In genomic region chr2:69789762-69790600, GRCh38 we compare ENCODE assay signal across 8 cellular contexts. TPM values are rescaled to one million over a fixed set of nuclear protein-coding genes. Genes with fewer than 3 reads are reported as not detected.
DNase-seq lines count a peak whose midpoint lies in the region; ATAC-seq, FAIRE-seq and TF ChIP-seq lines count a peak whose summit lies in the region.

No MANE protein-coding gene starts in this region.

- peak overlapping the region; percentile 77 for H3K4me2 ChIP-seq in GM12878 (ENCODE audit: control insufficient read depth, insufficient read depth)

- H3K36me3 ChIP-seq in GM12878 (ENCODE audit: control insufficient read depth in 2 of 2, insufficient read depth in 2 of 2, low read length in 1 of 2) (peaks cover 2 to 3% of the 10 kb centered on the region in 2 experiments; a peak in 1 of 4 replicates), muscle layer of duodenum (ENCODE audit: control insufficient read depth in 1 of 2, insufficient read depth in 2 of 2, low read length in 2 of 2) (peaks cover 11 to 15% of the 10 kb centered on the region in 2 donors)

- CTCF ChIA-PET in GM12878 (lab: Yijun Ruan, JAX) = interaction anchor here (0.9 to 3.5 kb wide), 19 partner anchors 9 to 124 kb away, joined by 3 to 31 read pairs (median 6); partner anchors contain the start of gene MXD1
- CTCF ChIA-PET in activated naive CD4-positive, alpha-beta T cell treated with anti-CD3 and anti-CD28 coated beads, Interleukin-2, amount 10 ng/mL, durations not matched to agents 7 days and 5 days (lab: Charles Lee) = interaction anchor here (1.8 kb wide), 1 partner anchor 65 kb away, joined by 6 read pairs; no protein-coding TSS in a partner anchor

- RAD21 ChIA-PET in GM12878 (lab: Charles Lee; ENCODE audit: unreplicated experiment) = interaction anchor here (0.8 to 4.8 kb wide), 20 partner anchors 9 to 353 kb away, joined by 3 to 88 read pairs (median 8); partner anchors contain the start of genes ANXA4 and NFU1

- H3K4me3 ChIP-seq in GM12878 (peak overlapping the region; percentile 54), muscle layer of duodenum (ENCODE audit: low read depth in 1 of 2, low read length in 2 of 2) (peak overlapping the region; percentile 7 to 30)

- 2% methylated on average over 7 of the region's 7 CpGs for WGBS in GM12878 (ENCODE audit: insufficient coverage, insufficient replicate concordance, low lambda C conversion rate, missing lambda C conversion rate)

- BruUV-seq in GM12878 (replicated peaks; lab: Mats Ljungman, UMichigan) = no TSS peak

- POLR2A ChIA-PET in GM12878 (lab: Charles Lee) = interaction anchor here (0.6 to 3.6 kb wide), 20 partner anchors 9 to 369 kb away, joined by 3 to 40 read pairs (median 6); partner anchors contain the start of gene ANXA4

- peak in 1 of 2 experiments; percentile 17; a peak in 1 of 4 replicates for TF ChIP-seq EP300 in GM12878 (IDR thresholded peaks at IDR 0.05; ENCODE audit: borderline replicate concordance in 1 of 2, control insufficient read depth in 1 of 2, low read depth in 2 of 2, low read length in 2 of 2)

- no peak for TF ChIP-seq CTCF in GM12878 (IDR thresholded peaks at IDR 0.05 in 2 of 3, conservative IDR thresholded peaks at IDR 0.05 in 1 of 3; ENCODE audit: control insufficient read depth in 2 of 3, extremely low read depth in 1 of 3, insufficient read depth in 1 of 3, low read depth in 3 of 3, low read length in 3 of 3)

- intact Hi-C loops in GM12878 (cut with micrococcal nuclease; ENCODE audit: unreplicated experiment) = no loop called here

- H3K9me3 ChIP-seq in GM12878 (replicated peaks; ENCODE audit: control insufficient read depth, insufficient read depth, low read length) (no peaks in the 10 kb centered on the region; the same call in 2 of the 3 replicates), muscle layer of duodenum (ENCODE audit: control insufficient read depth in 1 of 2, low read length in 2 of 2) (no peaks in the 10 kb centered on the region)

- peaks cover 14% of the 10 kb centered on the region for H3K4me1 Mint-ChIP-seq in activated naive CD4-positive, alpha-beta T cell treated with anti-CD3 and anti-CD28 coated beads, Interleukin-2, amount 10 ng/mL, durations not matched to agents 7 days and 5 days

- in situ Hi-C loops in GM12878 (cut with MboI) = no loop called here

- H3K4me3 Mint-ChIP-seq in activated naive CD4-positive, alpha-beta T cell treated with anti-CD3 and anti-CD28 coated beads, Interleukin-2, amount 10 ng/mL, durations not matched to agents 7 days and 5 days = no peak overlapping the region

- no peak for DNase-seq in GM12878 (ENCODE audit: low read depth, low spot score)
- no peak for DNase-seq in SW 1271 (lab: John Stamatoyannopoulos, UW)
- no peak for DNase-seq in amniotic stem cell (lab: John Stamatoyannopoulos, UW)
- no peak for DNase-seq in dermis blood vessel endothelial cell
- DNase-seq in activated naive CD4-positive, alpha-beta T cell treated with anti-CD3 and anti-CD28 coated beads, Interleukin-2, amount 10 ng/mL, durations not matched to agents 7 days and 5 days = no peak

- H3K9me3 Mint-ChIP-seq in activated naive CD4-positive, alpha-beta T cell treated with anti-CD3 and anti-CD28 coated beads, Interleukin-2, amount 10 ng/mL, durations not matched to agents 7 days and 5 days = no peaks in the 10 kb centered on the region

- H3K27ac Mint-ChIP-seq in activated naive CD4-positive, alpha-beta T cell treated with anti-CD3 and anti-CD28 coated beads, Interleukin-2, amount 10 ng/mL, durations not matched to agents 7 days and 5 days = no peak overlapping the region

- H3K27ac ChIP-seq in GM12878 (ENCODE audit: control insufficient read depth, insufficient read depth) (peak overlapping the region; percentile 92), muscle layer of duodenum (ENCODE audit: low read length) (peak overlapping the region; percentile 76)

- peaks cover 17% of the 10 kb centered on the region for H3K36me3 Mint-ChIP-seq in activated naive CD4-positive, alpha-beta T cell treated with anti-CD3 and anti-CD28 coated beads, Interleukin-2, amount 10 ng/mL, durations not matched to agents 7 days and 5 days

- peak; percentile 83 for FAIRE-seq in GM12878 (lab: Jason Lieb, UNC)

- H3K79me2 ChIP-seq in GM12878 (ENCODE audit: control insufficient read depth, insufficient read depth, low read length) = no peaks in the 10 kb centered on the region; the same call in 1 of the 2 replicates

- SMC1A ChIA-PET in GM12878 (lab: Charles Lee; ENCODE audit: uncharacterized antibody, unreplicated experiment) = interaction anchor here (0.6 to 7.5 kb wide), 26 partner anchors 9 to 317 kb away, joined by 3 to 94 read pairs (median 8); partner anchors contain the start of genes ANXA4 and MXD1

- H3K4me1 ChIP-seq in GM12878 (ENCODE audit: control insufficient read depth, insufficient read depth, low read length) = peaks cover 32% of the 10 kb centered on the region
- peaks cover 0 to 23% of the 10 kb centered on the region in 2 donors for H3K4me1 ChIP-seq in muscle layer of duodenum (ENCODE audit: control insufficient read depth in 1 of 2, insufficient read depth in 2 of 2, low read length in 2 of 2)

- H3K9ac ChIP-seq in GM12878 (ENCODE audit: control insufficient read depth, insufficient read depth, low read length) = peak overlapping the region; percentile 65

- H3K27me3 ChIP-seq in GM12878 (replicated peaks in 1 of 2; ENCODE audit: control insufficient read depth in 2 of 2, insufficient read depth in 2 of 2, low read length in 1 of 2) (no peaks in the 10 kb centered on the region), muscle layer of duodenum (ENCODE audit: low read depth, low read length) (no peaks in the 10 kb centered on the region)

- peak; percentile 25; the same call in 1 of the 2 replicates for TF ChIP-seq RAD21 in GM12878 (IDR thresholded peaks at IDR 0.05; ENCODE audit: insufficient read depth, low read depth, low read length)

- no peak for TF ChIP-seq POLR2A in GM12878 (IDR thresholded peaks at IDR 0.05; ENCODE audit: low read depth, low read length)

- H2AFZ ChIP-seq in GM12878 (ENCODE audit: control insufficient read depth, low read depth, low read length) = peak overlapping the region; percentile 64

- ATAC-seq in GM18870 (IDR thresholded peaks at IDR 0.05; ENCODE audit: unreplicated experiment) (peak; percentile 31), HG03095 (IDR thresholded peaks at IDR 0.05; ENCODE audit: unreplicated experiment) (peak; percentile 33), GM12878 (peak; percentile 74)

- H4K20me1 ChIP-seq in GM12878 (ENCODE audit: control insufficient read depth, insufficient read depth) = no peaks in the 10 kb centered on the region

- no peaks in the 10 kb centered on the region for H3K27me3 Mint-ChIP-seq in activated naive CD4-positive, alpha-beta T cell treated with anti-CD3 and anti-CD28 coated beads, Interleukin-2, amount 10 ng/mL, durations not matched to agents 7 days and 5 days

TF ChIP-seq in GM12878, 131 proteins besides CTCF, POLR2A, EP300 and RAD21 (continues in another document):
- TF ChIP-seq PML (IDR thresholded peaks at IDR 0.05; ENCODE audit: low read length) (peak; percentile 69), IRF3 (IDR thresholded peaks at IDR 0.05) (no peak), SIN3A (IDR thresholded peaks at IDR 0.05; ENCODE audit: low read depth, low read length) (no peak)

RNA-seq across cellular contexts. Expression of gene GMCL1, which starts 39.5 kb away (rescaled TPM):
- total RNA-seq in GM12878 (2013; cell fraction: nucleolus; rRNA removed) = 31.6 and 32.3 TPM in 2 replicates
- total RNA-seq in GM12878 (2014; rRNA removed) (9.9 and 12.6 TPM in 2 replicates), GM12878 (2014; rRNA removed; fragmentation: Illumina TruSeq; extraction: Trizol) (11.2 TPM in 2 replicates), GM12878 (2021) (10.3 and 13.4 TPM in 2 replicates), dermis blood vessel endothelial cell (12.1 and 13.6 TPM in 2 replicates)
- 4.9 TPM for polyA plus RNA-seq in GM12878 (2011; ENCODE audit: low read depth)
- polyA plus RNA-seq in GM12878 (2011; rRNA removed) (15.9 and 23.8 TPM in 2 replicates), GM12878 (2014; fragmentation: Illumina TruSeq; extraction: Trizol) (13.6 and 16.3 TPM in 2 replicates), GM12878 (2014; fragmentation: Nextera tagmentation; extraction: Ambion mirVana) (1 to 10 TPM; 3.7 to 4.8 TPM), GM12878 (2014; rRNA removed) (8.9 and 9.6 TPM in 2 replicates), GM12878 (2016; fragmentation: Nextera tagmentation; extraction: Ambion mirVana) (10 to 100 TPM; 18.8 to 21.4 TPM)
- 4.9 and 6.4 TPM in 2 replicates for polyA plus RNA-seq in GM12878 (2011; cell fraction: cytosol; rRNA removed)
- polyA plus RNA-seq in GM12878 (2011; cell fraction: nucleus; rRNA removed) = 8.2 and 8.6 TPM in 2 replicates
- polyA plus RNA-seq in GM12878 (2012) = 7.9 and 11.3 TPM in 2 replicates
- 8.0 and 9.6 TPM in 2 replicates for polyA minus RNA-seq in GM12878 (2011; rRNA and poly(A)+ RNA removed)
- polyA minus RNA-seq in GM12878 (2011; cell fraction: cytosol; rRNA and poly(A)+ RNA removed) = 3.7 and 3.8 TPM in 2 replicates
- 3.1 and 9.6 TPM in 2 replicates for polyA minus RNA-seq in GM12878 (2011; cell fraction: nucleus; rRNA and poly(A)+ RNA removed)

RNA-seq across cellular contexts. Expression of gene ANXA4, which starts 48.0 kb away (rescaled TPM):
- 52.6 and 58.2 TPM in 2 replicates for total RNA-seq in GM12878 (2013; cell fraction: nucleolus; rRNA removed)
- total RNA-seq in GM12878 (2014; rRNA removed) = 59.3 and 60.0 TPM in 2 replicates
- 16.3 and 17.7 TPM in 2 replicates for total RNA-seq in GM12878 (2014; rRNA removed; fragmentation: Illumina TruSeq; extraction: Trizol)
- total RNA-seq in GM12878 (2021) = 57.5 and 64.2 TPM in 2 replicates
- 18.8 TPM for polyA plus RNA-seq in GM12878 (2011; ENCODE audit: low read depth)
- 81.6 and 97.2 TPM in 2 replicates for polyA plus RNA-seq in GM12878 (2011; rRNA removed)
- 71.3 and 110 TPM in 2 replicates for polyA plus RNA-seq in GM12878 (2011; cell fraction: cytosol; rRNA removed)
- 110 and 122 TPM in 2 replicates for polyA plus RNA-seq in GM12878 (2011; cell fraction: nucleus; rRNA removed)
- 44.2 and 54.2 TPM in 2 replicates for polyA plus RNA-seq in GM12878 (2012)
- polyA plus RNA-seq in GM12878 (2014; fragmentation: Illumina TruSeq; extraction: Trizol) = 57.9 and 74.3 TPM in 2 replicates
- 10 to 100 TPM; 64.6 to 73.1 TPM for polyA plus RNA-seq in GM12878 (2014; fragmentation: Nextera tagmentation; extraction: Ambion mirVana)
- 78.8 and 94.3 TPM in 2 replicates for polyA plus RNA-seq in GM12878 (2014; rRNA removed)
- 10 to 100 TPM; 69.0 to 74.2 TPM for polyA plus RNA-seq in GM12878 (2016; fragmentation: Nextera tagmentation; extraction: Ambion mirVana)
- polyA minus RNA-seq in GM12878 (2011; rRNA and poly(A)+ RNA removed) = 77.5 and 85.9 TPM in 2 replicates
- polyA minus RNA-seq in GM12878 (2011; cell fraction: cytosol; rRNA and poly(A)+ RNA removed) = 24.5 and 37.8 TPM in 2 replicates
- 21.4 and 30.3 TPM in 2 replicates for polyA minus RNA-seq in GM12878 (2011; cell fraction: nucleus; rRNA and poly(A)+ RNA removed)
- total RNA-seq in dermis blood vessel endothelial cell = 37.3 and 44.0 TPM in 2 replicates
